In genomic region chr12:22443379-22444316, GRCh38 we compare ENCODE assay signal across 8 cellular contexts.
DNase-seq lines count a peak whose midpoint lies in the region; ATAC-seq and TF ChIP-seq lines count a peak whose summit lies in the region.

No MANE protein-coding gene starts in this region.

- H3K27me3 ChIP-seq in kidney epithelial cell (ENCODE audit: control insufficient read depth, insufficient read depth, low read length) = no peaks in the 10 kb centered on the region

- no peaks in the 10 kb centered on the region for H3K36me3 ChIP-seq in kidney epithelial cell (ENCODE audit: control insufficient read depth, insufficient read depth, low read length)

- H3K4me3 Mint-ChIP-seq in activated B cell treated with CpG ODN at 0.5 μM for 24 hours = no peak overlapping the region

- H3K4me1 Mint-ChIP-seq in activated B cell treated with CpG ODN at 0.5 μM for 24 hours = no peaks in the 10 kb centered on the region

- no peaks in the 10 kb centered on the region for H3K9me3 Mint-ChIP-seq in activated B cell treated with CpG ODN at 0.5 μM for 24 hours

- CTCF ChIA-PET in activated B cell treated with CpG ODN at 0.5 μM for 24 hours (lab: Charles Lee) = interaction anchor here (0.8 to 1.8 kb wide), 10 partner anchors 9 to 746 kb away, joined by 3 to 24 read pairs (median 6); no protein-coding TSS in a partner anchor

- no peaks in the 10 kb centered on the region for H3K27me3 Mint-ChIP-seq in activated B cell treated with CpG ODN at 0.5 μM for 24 hours

- H3K27ac Mint-ChIP-seq in activated B cell treated with CpG ODN at 0.5 μM for 24 hours = no peak overlapping the region

- no peak overlapping the region for H3K27ac ChIP-seq in caudate nucleus (ENCODE audit: low read depth, low read length)

- H3K36me3 Mint-ChIP-seq in activated B cell treated with CpG ODN at 0.5 μM for 24 hours (ENCODE audit: low read depth) = peaks cover 4% of the 10 kb centered on the region

- ATAC-seq in GM18907 (IDR thresholded peaks at IDR 0.05; ENCODE audit: unreplicated experiment) (peak; percentile 99), HG03103 (IDR thresholded peaks at IDR 0.05; ENCODE audit: low read depth, unreplicated experiment) (peak; percentile 100), activated B cell treated with CpG ODN at 0.5 μM for 24 hours (ENCODE audit: low read depth) (peak; percentile 100)

- POLR2A ChIA-PET in activated B cell treated with CpG ODN at 0.5 μM for 24 hours (lab: Charles Lee) = no interaction called here

- peak; percentile 37 for TF ChIP-seq CTCF in activated B cell treated with CpG ODN at 0.5 μM for 24 hours (IDR thresholded peaks at IDR 0.05)
- peak; percentile 78 for TF ChIP-seq CTCF in kidney epithelial cell (IDR thresholded peaks at IDR 0.05; ENCODE audit: insufficient read depth, low read length, poor library complexity, severe bottlenecking)

- DNase-seq in AML-193 (lab: John Stamatoyannopoulos, UW) (peak; percentile 56 to 77), NCI-H2171 (lab: John Stamatoyannopoulos, UW) (peak; percentile 58), activated B cell treated with CpG ODN at 0.5 μM for 24 hours (no peak), caudate nucleus (lab: John Stamatoyannopoulos, UW) (peak in 37 of 61 donors; percentile 4 to 76 (median 29)), kidney epithelial cell (ENCODE audit: low read depth) (no peak)
- DNase-seq in stimulated activated CD4-positive, alpha-beta T cell treated with anti-CD3 and anti-CD28 coated beads, Interleukin-2, amount 100 ng/mL, for 4 hours (ENCODE audit: low read depth) = peak; percentile 51

- intact Hi-C loops in activated B cell treated with CpG ODN at 0.5 μM for 24 hours (cut with micrococcal nuclease) = loop anchor here (1.0 to 5.0 kb wide), 6 partner anchors 109 to 1981 kb away; partner anchors contain the start of genes ETNK1 and ST8SIA1

- H3K4me3 ChIP-seq in kidney epithelial cell (ENCODE audit: low read depth, low read length) = no peak overlapping the region

Comparison
In these comparisons a context has a peak if more than half of its experiments do, and no peak if none do; other contexts are left out.
1. DNase-seq: peak in AML-193 (2 of 2), NCI-H2171 (single experiment), caudate nucleus (37 of 61) and stimulated activated CD4-positive, alpha-beta T cell treated with anti-CD3 and anti-CD28 coated beads, Interleukin-2, amount 100 ng/mL, for 4 hours (single experiment); none in activated B cell treated with CpG ODN at 0.5 μM for 24 hours (single experiment) and kidney epithelial cell (single experiment).
2. Peak in every context shown above with its lines, with median percentiles within 50 percentile points of each other: ATAC-seq.